ENCODE assay signal across 9 cellular contexts in genomic region chr7:44634839-44635591, GRCh38. TPM values are rescaled to one million over a fixed set of nuclear protein-coding genes. Genes with fewer than 3 reads are reported as not detected.
DNase-seq lines count a peak whose midpoint lies in the region; ATAC-seq and TF ChIP-seq lines count a peak whose summit lies in the region.
"Had no signal": no experiment of that assay in that cellular context is flagged by ENCODE, and none has a peak within 500 bp of the region (broad histone marks: within the 10 kb centered on the region; RNA-seq: fewer than 3 reads in every experiment).

No MANE protein-coding gene starts in this region.

- no peaks in the 10 kb centered on the region for H3K27me3 ChIP-seq in CD8-positive, alpha-beta memory T cell (ENCODE audit: insufficient read depth, low read length, poor library complexity, severe bottlenecking)
- H3K27me3 ChIP-seq in SJCRH30 (no peaks in the 10 kb centered on the region), esophagus (ENCODE audit: control insufficient read depth in 1 of 2, insufficient read depth in 2 of 2, low read length in 2 of 2) (no peaks in the 10 kb centered on the region), neutrophil (no peaks in the 10 kb centered on the region)

- H3K9me3 Mint-ChIP-seq in CD8-positive, alpha-beta memory T cell: no peaks in the 10 kb centered on the region

- peak in 3 of 5 donors; percentile 30 to 73 (median 65) for DNase-seq in CD8-positive, alpha-beta memory T cell
- peak; percentile 94 to 96 for DNase-seq in SJCRH30
- DNase-seq in hepatic stellate cell (ENCODE audit: low spot score): no peak
- no peak for DNase-seq in NAMALWA (ENCODE audit: low spot score)
- DNase-seq: SIG-M5 had no signal

- 63 to 66% methylated on average over 14 of the region's 14 CpGs for WGBS in esophagus, 2 donors

- peak overlapping the region; percentile 5 for H3K4me3 ChIP-seq in CD8-positive, alpha-beta memory T cell (ENCODE audit: low read length)
- H3K4me3 ChIP-seq in SJCRH30 (peak overlapping the region; percentile 5), esophagus (ENCODE audit: low read depth in 1 of 2, low read length in 2 of 2) (no peak overlapping the region), neutrophil (ENCODE audit: low read depth in 1 of 2, low read length in 1 of 2) (no peak overlapping the region)

- H3K36me3 Mint-ChIP-seq in CD8-positive, alpha-beta memory T cell: peaks cover 2 to 7% (median 4%) of the 10 kb centered on the region in 3 donors

- POLR2A ChIA-PET in CD8-positive, alpha-beta memory T cell (lab: Charles Lee): interaction anchor here (0.6 to 10.1 kb wide), 5 partner anchors 13 to 216 kb away, joined by 3 to 126 read pairs (median 5); partner anchors contain the start of genes DDX56, OGDH and TMED4

- no peak for TF ChIP-seq CTCF in neutrophil (IDR thresholded peaks at IDR 0.05)

- ATAC-seq in HG02973 (IDR thresholded peaks at IDR 0.05; ENCODE audit: unreplicated experiment) (no peak), GM21528 (IDR thresholded peaks at IDR 0.05; ENCODE audit: low FRiP score, unreplicated experiment) (no peak)

- no peaks in the 10 kb centered on the region for H3K9me3 ChIP-seq in CD8-positive, alpha-beta memory T cell (ENCODE audit: low read length)
- H3K9me3 ChIP-seq in SJCRH30 (replicated peaks): no peaks in the 10 kb centered on the region
- H3K9me3 ChIP-seq in esophagus (ENCODE audit: control insufficient read depth in 2 of 2, insufficient read depth in 1 of 2, low read depth in 1 of 2, low read length in 1 of 2): no peaks in the 10 kb centered on the region
- H3K9me3 ChIP-seq in neutrophil: no peaks in the 10 kb centered on the region

- peak overlapping the region; percentile 7 to 83 (median 76) for H3K4me3 Mint-ChIP-seq in CD8-positive, alpha-beta memory T cell

- H3K27ac Mint-ChIP-seq in CD8-positive, alpha-beta memory T cell: peak overlapping the region; percentile 90 to 100 (median 100)

- peak overlapping the region; percentile 87 for H3K27ac ChIP-seq in CD8-positive, alpha-beta memory T cell (ENCODE audit: low read depth, low read length)
- H3K27ac ChIP-seq in SJCRH30: peak overlapping the region; percentile 26; the same call in 1 of the 2 replicates
- peak overlapping the region; percentile 19 to 67 for H3K27ac ChIP-seq in esophagus (ENCODE audit: low read depth in 2 of 2, low read length in 1 of 2)
- H3K27ac ChIP-seq in neutrophil: peak overlapping the region; percentile 73

- H3K36me3 ChIP-seq in CD8-positive, alpha-beta memory T cell (ENCODE audit: insufficient read depth, low read length): no peaks in the 10 kb centered on the region
- H3K36me3 ChIP-seq in SJCRH30 (0 out of 2 replicates have a peak, but pooled peaks cover under 1% of the 10 kb centered on the region), esophagus (ENCODE audit: control insufficient read depth in 2 of 2, insufficient read depth in 2 of 2, low read length in 1 of 2) (peaks cover 0 to 3% of the 10 kb centered on the region in 2 donors), neutrophil (no peaks in the 10 kb centered on the region)

- peaks cover 98% of the 10 kb centered on the region for H3K4me1 ChIP-seq in CD8-positive, alpha-beta memory T cell (ENCODE audit: insufficient read depth, low read length)
- peaks cover 74% of the 10 kb centered on the region for H3K4me1 ChIP-seq in SJCRH30
- H3K4me1 ChIP-seq in esophagus (ENCODE audit: control insufficient read depth in 2 of 2, insufficient read depth in 2 of 2, low read length in 1 of 2): peaks cover 7 to 34% of the 10 kb centered on the region in 2 donors
- H3K4me1 ChIP-seq in neutrophil (ENCODE audit: control insufficient read depth in 1 of 2, insufficient read depth in 1 of 2, low read depth in 1 of 2, low read length in 1 of 2): peaks cover 98% of the 10 kb centered on the region in 2 experiments

- peaks cover 93 to 99% (median 99%) of the 10 kb centered on the region in 3 donors for H3K4me1 Mint-ChIP-seq in CD8-positive, alpha-beta memory T cell

- peaks cover 0 to 2% of the 10 kb centered on the region in 2 donors for H3K27me3 Mint-ChIP-seq in CD8-positive, alpha-beta memory T cell

- CTCF ChIA-PET in CD8-positive, alpha-beta memory T cell (lab: Charles Lee): interaction anchor here (1.1 to 4.1 kb wide), 4 partner anchors 11 to 47 kb away, joined by 3 to 26 read pairs (median 4); partner anchors contain the start of gene OGDH

RNA-seq across cellular contexts. Expression of gene OGDH, which starts 28.6 kb away (rescaled TPM):
- 10 to 100 TPM; 92.8 to 93.8 TPM for total RNA-seq in CD8-positive, alpha-beta memory T cell
- polyA plus RNA-seq in CD8-positive, alpha-beta memory T cell: 58.3 TPM
- total RNA-seq in SJCRH30 (2014; rRNA removed; shearing (Covaris generic)): 37.8 and 39.4 TPM in 2 replicates
- polyA plus RNA-seq in esophagus: 10 to 100 TPM; 25.8 to 43.0 TPM

RNA-seq across cellular contexts. Expression of gene TMED4, which starts 53.0 kb away (rescaled TPM):
- 10 to 100 TPM; 78.8 to 80.5 TPM for total RNA-seq in CD8-positive, alpha-beta memory T cell
- 84.3 TPM for polyA plus RNA-seq in CD8-positive, alpha-beta memory T cell
- total RNA-seq in SJCRH30 (2014; rRNA removed; shearing (Covaris generic)): 101 and 114 TPM in 2 replicates
- polyA plus RNA-seq in esophagus: 10 to 100 TPM; 24.3 to 26.4 TPM

Comparison
In these comparisons a context has a peak if more than half of its experiments do, and no peak if none do; other contexts are left out.
1. DNase-seq: peak in CD8-positive, alpha-beta memory T cell (3 of 5) and SJCRH30 (2 of 2); none in hepatic stellate cell (single experiment) and NAMALWA (single experiment).
2. H3K27ac ChIP-seq: peak in every context shown above with its lines; median percentile 87 in CD8-positive, alpha-beta memory T cell; 73 in neutrophil; 43 in esophagus; 26 in SJCRH30.
3. H3K4me3 ChIP-seq: peak in CD8-positive, alpha-beta memory T cell (single experiment) and SJCRH30 (single experiment); none in esophagus (0 of 2) and neutrophil (0 of 2).